In the genomic region with DNA sequence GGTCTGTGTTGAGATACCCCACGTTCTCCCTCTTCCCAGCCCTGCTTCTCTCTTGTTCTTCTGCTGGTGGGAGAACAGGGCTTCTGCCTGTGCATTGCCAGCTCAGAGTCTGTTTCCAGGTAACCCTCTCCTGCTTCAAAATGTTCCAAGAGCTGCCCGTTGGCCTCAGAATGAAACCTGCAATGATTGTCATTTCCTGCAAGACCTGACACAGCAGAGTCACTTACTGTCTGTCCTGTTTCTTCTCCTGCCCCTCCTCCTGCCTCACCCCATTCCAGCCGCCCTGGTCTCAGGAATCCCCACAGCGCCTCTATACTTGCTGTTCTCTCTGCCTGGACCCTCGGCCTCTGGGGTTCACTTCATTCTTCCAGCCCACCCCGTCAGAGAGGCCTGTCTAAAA, we compare ENCODE assay signal across 1 cellular context.
TF ChIP-seq lines count a peak whose summit lies in the region.

No MANE protein-coding gene starts in this region.

TF ChIP-seq in K562, 482 proteins besides CTCF, POLR2A, EP300 and RAD21 (continued from another document):
- TF ChIP-seq, protein P1, sequence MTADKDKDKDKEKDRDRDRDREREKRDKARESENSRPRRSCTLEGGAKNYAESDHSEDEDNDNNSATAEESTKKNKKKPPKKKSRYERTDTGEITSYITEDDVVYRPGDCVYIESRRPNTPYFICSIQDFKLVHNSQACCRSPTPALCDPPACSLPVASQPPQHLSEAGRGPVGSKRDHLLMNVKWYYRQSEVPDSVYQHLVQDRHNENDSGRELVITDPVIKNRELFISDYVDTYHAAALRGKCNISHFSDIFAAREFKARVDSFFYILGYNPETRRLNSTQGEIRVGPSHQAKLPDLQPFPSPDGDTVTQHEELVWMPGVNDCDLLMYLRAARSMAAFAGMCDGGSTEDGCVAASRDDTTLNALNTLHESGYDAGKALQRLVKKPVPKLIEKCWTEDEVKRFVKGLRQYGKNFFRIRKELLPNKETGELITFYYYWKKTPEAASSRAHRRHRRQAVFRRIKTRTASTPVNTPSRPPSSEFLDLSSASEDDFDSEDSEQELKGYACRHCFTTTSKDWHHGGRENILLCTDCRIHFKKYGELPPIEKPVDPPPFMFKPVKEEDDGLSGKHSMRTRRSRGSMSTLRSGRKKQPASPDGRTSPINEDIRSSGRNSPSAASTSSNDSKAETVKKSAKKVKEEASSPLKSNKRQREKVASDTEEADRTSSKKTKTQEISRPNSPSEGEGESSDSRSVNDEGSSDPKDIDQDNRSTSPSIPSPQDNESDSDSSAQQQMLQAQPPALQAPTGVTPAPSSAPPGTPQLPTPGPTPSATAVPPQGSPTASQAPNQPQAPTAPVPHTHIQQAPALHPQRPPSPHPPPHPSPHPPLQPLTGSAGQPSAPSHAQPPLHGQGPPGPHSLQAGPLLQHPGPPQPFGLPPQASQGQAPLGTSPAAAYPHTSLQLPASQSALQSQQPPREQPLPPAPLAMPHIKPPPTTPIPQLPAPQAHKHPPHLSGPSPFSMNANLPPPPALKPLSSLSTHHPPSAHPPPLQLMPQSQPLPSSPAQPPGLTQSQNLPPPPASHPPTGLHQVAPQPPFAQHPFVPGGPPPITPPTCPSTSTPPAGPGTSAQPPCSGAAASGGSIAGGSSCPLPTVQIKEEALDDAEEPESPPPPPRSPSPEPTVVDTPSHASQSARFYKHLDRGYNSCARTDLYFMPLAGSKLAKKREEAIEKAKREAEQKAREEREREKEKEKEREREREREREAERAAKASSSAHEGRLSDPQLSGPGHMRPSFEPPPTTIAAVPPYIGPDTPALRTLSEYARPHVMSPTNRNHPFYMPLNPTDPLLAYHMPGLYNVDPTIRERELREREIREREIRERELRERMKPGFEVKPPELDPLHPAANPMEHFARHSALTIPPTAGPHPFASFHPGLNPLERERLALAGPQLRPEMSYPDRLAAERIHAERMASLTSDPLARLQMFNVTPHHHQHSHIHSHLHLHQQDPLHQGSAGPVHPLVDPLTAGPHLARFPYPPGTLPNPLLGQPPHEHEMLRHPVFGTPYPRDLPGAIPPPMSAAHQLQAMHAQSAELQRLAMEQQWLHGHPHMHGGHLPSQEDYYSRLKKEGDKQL (CRISPR knock-in tag; IDR thresholded peaks at IDR 0.05; ENCODE audit: borderline replicate concordance) = no peak
- TF ChIP-seq SIN3B (IDR thresholded peaks at IDR 0.05; ENCODE audit: low read depth) (no peak), CBX1 (IDR thresholded peaks at IDR 0.05; ENCODE audit: low read depth) (no peak), ELF1 (tag; IDR thresholded peaks at IDR 0.05) (no peak), POLR2B (IDR thresholded peaks at IDR 0.05; ENCODE audit: low read depth, partially characterized antibody) (no peak), CHD1 (IDR thresholded peaks at IDR 0.05; ENCODE audit: low read length) (no peak), ZBTB17 (CRISPR knock-in tag; IDR thresholded peaks at IDR 0.05) (no peak), CCNT2 (IDR thresholded peaks at IDR 0.05; ENCODE audit: borderline replicate concordance, extremely low read depth, insufficient read length, low read depth, low read length) (no peak), TAF15 (IDR thresholded peaks at IDR 0.05; ENCODE audit: low read depth, low read length) (no peak)
- TF ChIP-seq, protein P2, sequence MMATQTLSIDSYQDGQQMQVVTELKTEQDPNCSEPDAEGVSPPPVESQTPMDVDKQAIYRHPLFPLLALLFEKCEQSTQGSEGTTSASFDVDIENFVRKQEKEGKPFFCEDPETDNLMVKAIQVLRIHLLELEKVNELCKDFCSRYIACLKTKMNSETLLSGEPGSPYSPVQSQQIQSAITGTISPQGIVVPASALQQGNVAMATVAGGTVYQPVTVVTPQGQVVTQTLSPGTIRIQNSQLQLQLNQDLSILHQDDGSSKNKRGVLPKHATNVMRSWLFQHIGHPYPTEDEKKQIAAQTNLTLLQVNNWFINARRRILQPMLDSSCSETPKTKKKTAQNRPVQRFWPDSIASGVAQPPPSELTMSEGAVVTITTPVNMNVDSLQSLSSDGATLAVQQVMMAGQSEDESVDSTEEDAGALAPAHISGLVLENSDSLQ (IDR thresholded peaks at IDR 0.05) = no peak
- TF ChIP-seq, protein P3, sequence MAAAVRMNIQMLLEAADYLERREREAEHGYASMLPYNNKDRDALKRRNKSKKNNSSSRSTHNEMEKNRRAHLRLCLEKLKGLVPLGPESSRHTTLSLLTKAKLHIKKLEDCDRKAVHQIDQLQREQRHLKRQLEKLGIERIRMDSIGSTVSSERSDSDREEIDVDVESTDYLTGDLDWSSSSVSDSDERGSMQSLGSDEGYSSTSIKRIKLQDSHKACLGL (CRISPR knock-in tag; IDR thresholded peaks at IDR 0.05; ENCODE audit: borderline replicate concordance, poor library complexity, severe bottlenecking) = no peak
- TF ChIP-seq, protein P4, sequence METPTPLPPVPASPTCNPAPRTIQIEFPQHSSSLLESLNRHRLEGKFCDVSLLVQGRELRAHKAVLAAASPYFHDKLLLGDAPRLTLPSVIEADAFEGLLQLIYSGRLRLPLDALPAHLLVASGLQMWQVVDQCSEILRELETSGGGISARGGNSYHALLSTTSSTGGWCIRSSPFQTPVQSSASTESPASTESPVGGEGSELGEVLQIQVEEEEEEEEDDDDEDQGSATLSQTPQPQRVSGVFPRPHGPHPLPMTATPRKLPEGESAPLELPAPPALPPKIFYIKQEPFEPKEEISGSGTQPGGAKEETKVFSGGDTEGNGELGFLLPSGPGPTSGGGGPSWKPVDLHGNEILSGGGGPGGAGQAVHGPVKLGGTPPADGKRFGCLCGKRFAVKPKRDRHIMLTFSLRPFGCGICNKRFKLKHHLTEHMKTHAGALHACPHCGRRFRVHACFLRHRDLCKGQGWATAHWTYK (CRISPR knock-in tag; IDR thresholded peaks at IDR 0.05) = no peak
- TF ChIP-seq, protein P5, sequence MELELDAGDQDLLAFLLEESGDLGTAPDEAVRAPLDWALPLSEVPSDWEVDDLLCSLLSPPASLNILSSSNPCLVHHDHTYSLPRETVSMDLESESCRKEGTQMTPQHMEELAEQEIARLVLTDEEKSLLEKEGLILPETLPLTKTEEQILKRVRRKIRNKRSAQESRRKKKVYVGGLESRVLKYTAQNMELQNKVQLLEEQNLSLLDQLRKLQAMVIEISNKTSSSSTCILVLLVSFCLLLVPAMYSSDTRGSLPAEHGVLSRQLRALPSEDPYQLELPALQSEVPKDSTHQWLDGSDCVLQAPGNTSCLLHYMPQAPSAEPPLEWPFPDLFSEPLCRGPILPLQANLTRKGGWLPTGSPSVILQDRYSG (tag; conservative IDR thresholded peaks at IDR 0.05; ENCODE audit: low read depth) = no peak
